ENCODE assay signal across 13 cellular contexts in the genomic region with DNA sequence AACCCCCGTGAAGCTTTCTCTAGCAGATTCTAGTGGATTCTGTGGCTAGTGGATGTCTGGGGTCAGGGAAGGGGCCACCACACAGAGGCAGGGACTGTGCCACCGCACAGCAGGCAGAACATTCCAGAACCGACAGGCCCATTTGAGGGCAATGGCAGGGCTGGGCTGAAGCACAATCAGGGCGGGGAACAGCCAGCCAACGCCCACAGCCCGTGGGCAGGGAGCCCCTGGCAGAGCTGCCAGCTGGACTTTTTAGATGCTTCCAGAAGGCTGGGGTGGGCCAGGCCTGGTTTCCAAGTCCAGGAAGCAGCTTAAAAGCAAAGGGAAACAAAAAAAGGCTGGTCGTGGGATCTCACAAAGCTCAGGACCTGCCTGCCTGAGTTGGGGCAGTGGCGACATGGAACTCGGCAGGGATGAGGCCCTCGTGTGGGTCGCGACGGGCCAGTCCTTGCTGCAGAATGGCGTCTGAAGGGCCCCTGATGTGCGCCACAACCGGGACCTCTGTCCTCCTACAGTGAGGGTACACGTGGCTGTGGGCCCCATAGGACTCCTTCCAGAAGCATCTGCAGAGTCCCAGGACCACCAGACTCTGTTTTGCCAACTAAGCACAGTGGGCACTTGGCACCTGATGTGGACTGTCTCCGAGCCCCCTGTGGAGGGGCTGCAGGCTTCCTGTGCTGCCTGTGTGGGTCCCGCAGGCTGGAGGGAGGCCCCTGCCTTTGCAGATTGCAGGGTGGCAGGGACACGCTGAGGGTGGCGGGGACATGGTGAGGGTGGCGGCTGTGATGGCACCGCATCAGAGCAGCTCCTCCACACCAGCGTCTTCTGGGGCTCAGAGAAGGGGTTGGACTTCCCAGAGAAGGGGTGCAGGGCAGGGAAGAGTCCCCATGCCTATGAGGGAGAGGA. TPM values are rescaled to one million over a fixed set of nuclear protein-coding genes. Genes with fewer than 3 reads are reported as not detected.
DNase-seq lines count a peak whose midpoint lies in the region; ATAC-seq and TF ChIP-seq lines count a peak whose summit lies in the region.
"Had no signal": no experiment of that assay in that cellular context is flagged by ENCODE, and none has a peak within 500 bp of the region (broad histone marks: within the 10 kb centered on the region; RNA-seq: fewer than 3 reads in every experiment).

No MANE protein-coding gene starts in this region.

- WGBS in gastroesophageal sphincter (ENCODE audit: low coverage in 1 of 2), 2 donors: 27 to 100% methylated on average over 2 to 3 of the region's 24 CpGs

- H3K27me3 ChIP-seq in gastroesophageal sphincter (no peaks in the 10 kb centered on the region), neural progenitor cell (no peaks in the 10 kb centered on the region), thoracic aorta (replicated peaks; ENCODE audit: insufficient read depth) (no peaks in the 10 kb centered on the region)

- no peak for TF ChIP-seq CTCF in gastroesophageal sphincter (IDR thresholded peaks at IDR 0.05)
- no peak for TF ChIP-seq CTCF in neural progenitor cell (IDR thresholded peaks at IDR 0.05)
- no peak for TF ChIP-seq CTCF in thoracic aorta (IDR thresholded peaks at IDR 0.05)

- peaks cover 6% of the 10 kb centered on the region for H3K27me3 Mint-ChIP-seq in neural progenitor cell (ENCODE audit: insufficient read depth, low read depth)
- H3K27me3 Mint-ChIP-seq: activated naive CD8-positive, alpha-beta T cell treated with anti-CD3 and anti-CD28 coated beads, Interleukin-2, amount 10 ng/mL, durations not matched to agents 7 days and 5 days; stimulated activated memory B cell treated with anti-CD40 and anti-IgM and Interleukin-4, amounts not matched to agents 10 μg/mL and 1 μg/mL and 100 μg/mL, for 72 hours had no signal

- peaks cover 17% of the 10 kb centered on the region for H3K4me1 Mint-ChIP-seq in neural progenitor cell

- H3F3A ChIP-seq in neural progenitor cell (ENCODE audit: low read depth): no peaks in the 10 kb centered on the region

- H3K4me1 ChIP-seq in gastroesophageal sphincter (peaks cover 9 to 100% (median 46%) of the 10 kb centered on the region in 3 donors), neural progenitor cell (no peaks in the 10 kb centered on the region), thoracic aorta (ENCODE audit: control insufficient read depth in 1 of 2, low read depth in 2 of 2) (peaks cover 22 to 76% of the 10 kb centered on the region in 2 donors)
- H3K4me1 ChIP-seq: Caco-2 had no signal

- no peak overlapping the region for H3K4me2 ChIP-seq in neural progenitor cell

- H3K27ac ChIP-seq in angular gyrus (ENCODE audit: low read depth, low read length): peak overlapping the region; percentile 96
- peak overlapping the region; percentile 75 to 98 (median 88) for H3K27ac ChIP-seq in gastroesophageal sphincter
- H3K27ac ChIP-seq in neural progenitor cell: no peak overlapping the region
- peak overlapping the region; percentile 91 for H3K27ac ChIP-seq in thoracic aorta

- H3K36me3 Mint-ChIP-seq in neural progenitor cell: no peaks in the 10 kb centered on the region
- H3K36me3 Mint-ChIP-seq: activated naive CD8-positive, alpha-beta T cell treated with anti-CD3 and anti-CD28 coated beads, Interleukin-2, amount 10 ng/mL, durations not matched to agents 7 days and 5 days; stimulated activated memory B cell treated with anti-CD40 and anti-IgM and Interleukin-4, amounts not matched to agents 10 μg/mL and 1 μg/mL and 100 μg/mL, for 72 hours had no signal

- H3K9me3 ChIP-seq in gastroesophageal sphincter (no peaks in the 10 kb centered on the region), neural progenitor cell (ENCODE audit: low read depth) (no peaks in the 10 kb centered on the region), thoracic aorta (no peaks in the 10 kb centered on the region)
- H3K9me3 ChIP-seq: Caco-2 had no signal

- H3K9ac ChIP-seq in neural progenitor cell: no peak overlapping the region

- H4K20me1 ChIP-seq in neural progenitor cell (ENCODE audit: low read depth): peaks cover 70% of the 10 kb centered on the region

- H3K79me2 ChIP-seq in neural progenitor cell (ENCODE audit: low read depth): peaks cover 65% of the 10 kb centered on the region

- DNase-seq in neural progenitor cell (ENCODE audit: low spot score): no peak
- no peak for DNase-seq in thoracic aorta (ENCODE audit: low spot score)
- DNase-seq: activated CD8-positive, alpha-beta T cell treated with anti-CD3 and anti-CD28 coated beads, Interleukin-2, amount 10 ng/mL, durations not matched to agents 7 days and 5 days; activated naive CD8-positive, alpha-beta T cell treated with anti-CD3 and anti-CD28 coated beads, Interleukin-2, amount 10 ng/mL, durations not matched to agents 7 days and 5 days; Caco-2; NCI-H1930 had no signal

- TF ChIP-seq POLR2A in gastroesophageal sphincter (IDR thresholded peaks at IDR 0.05): no peak

- H3K4me3 Mint-ChIP-seq in neural progenitor cell: no peak overlapping the region
- H3K4me3 Mint-ChIP-seq: activated CD8-positive, alpha-beta T cell treated with anti-CD3 and anti-CD28 coated beads, Interleukin-2, amount 10 ng/mL, durations not matched to agents 7 days and 5 days; activated naive CD8-positive, alpha-beta T cell treated with anti-CD3 and anti-CD28 coated beads, Interleukin-2, amount 10 ng/mL, durations not matched to agents 7 days and 5 days; stimulated activated memory B cell treated with anti-CD40 and anti-IgM and Interleukin-4, amounts not matched to agents 10 μg/mL and 1 μg/mL and 100 μg/mL, for 72 hours had no signal

- peak overlapping the region in 1 of 2 donors; percentile 18 for H3K4me3 ChIP-seq in gastroesophageal sphincter
- no peak overlapping the region for H3K4me3 ChIP-seq in neural progenitor cell
- H3K4me3 ChIP-seq in thoracic aorta: peak overlapping the region; percentile 53

- TF ChIP-seq EP300 in gastroesophageal sphincter (IDR thresholded peaks at IDR 0.05): no peak

- peak overlapping the region; percentile 78 for H3K27ac Mint-ChIP-seq in neural progenitor cell
- H3K27ac Mint-ChIP-seq: activated CD8-positive, alpha-beta T cell treated with anti-CD3 and anti-CD28 coated beads, Interleukin-2, amount 10 ng/mL, durations not matched to agents 7 days and 5 days; activated naive CD8-positive, alpha-beta T cell treated with anti-CD3 and anti-CD28 coated beads, Interleukin-2, amount 10 ng/mL, durations not matched to agents 7 days and 5 days; stimulated activated memory B cell treated with anti-CD40 and anti-IgM and Interleukin-4, amounts not matched to agents 10 μg/mL and 1 μg/mL and 100 μg/mL, for 72 hours had no signal

- H3K36me3 ChIP-seq in gastroesophageal sphincter: peaks cover 0 to 36% of the 10 kb centered on the region in 2 donors
- no peaks in the 10 kb centered on the region for H3K36me3 ChIP-seq in neural progenitor cell
- H3K36me3 ChIP-seq in thoracic aorta: peaks cover 6% of the 10 kb centered on the region

- ATAC-seq in gastroesophageal sphincter: peak; percentile 50
- ATAC-seq in thoracic aorta (ENCODE audit: insufficient number of reproducible peaks, low FRiP score, low read depth): peak; percentile 44
- no peak for ATAC-seq in GM19397 (IDR thresholded peaks at IDR 0.05; ENCODE audit: unreplicated experiment)
- no peak for ATAC-seq in GM18907 (IDR thresholded peaks at IDR 0.05; ENCODE audit: unreplicated experiment)
- no peak for ATAC-seq in GM18858 (IDR thresholded peaks at IDR 0.05; ENCODE audit: unreplicated experiment)
- ATAC-seq in GM21825 (IDR thresholded peaks at IDR 0.05; ENCODE audit: unreplicated experiment): no peak
- ATAC-seq: activated CD8-positive, alpha-beta T cell treated with anti-CD3 and anti-CD28 coated beads, Interleukin-2, amount 10 ng/mL, durations not matched to agents 7 days and 5 days had no signal

- no peaks in the 10 kb centered on the region for H3K9me3 Mint-ChIP-seq in neural progenitor cell
- H3K9me3 Mint-ChIP-seq: activated naive CD8-positive, alpha-beta T cell treated with anti-CD3 and anti-CD28 coated beads, Interleukin-2, amount 10 ng/mL, durations not matched to agents 7 days and 5 days; stimulated activated memory B cell treated with anti-CD40 and anti-IgM and Interleukin-4, amounts not matched to agents 10 μg/mL and 1 μg/mL and 100 μg/mL, for 72 hours had no signal

- H2AFZ ChIP-seq in neural progenitor cell (replicated peaks): no peak overlapping the region

RNA-seq across cellular contexts. Expression of a gene that starts 7.8 kb away (rescaled TPM):
- total RNA-seq in gastroesophageal sphincter (100 to 1,000 TPM; 128 to 268 (median 205) TPM), neural progenitor cell (ENCODE audit: low replicate concordance) (46.2 and 53.2 TPM in 2 replicates), thoracic aorta (100 to 1,000 TPM in 1 of 2 donors, 10 to 100 TPM in 1; 97.1 to 159 TPM)

RNA-seq across cellular contexts. Expression of a gene that starts 8.2 kb away (rescaled TPM):
- total RNA-seq in gastroesophageal sphincter: 1 to 10 TPM; 1.2 to 7.8 (median 3.6) TPM
- 59.7 and 60.2 TPM in 2 replicates for total RNA-seq in neural progenitor cell (ENCODE audit: low replicate concordance)
- total RNA-seq in thoracic aorta: 10 to 100 TPM in 1 of 2 donors, 1 to 10 TPM in 1; 8.4 to 18.5 TPM

Comparison
In these comparisons a context has a peak if more than half of its experiments do, and no peak if none do; other contexts are left out.
1. ATAC-seq: peak in gastroesophageal sphincter (single experiment) and thoracic aorta (single experiment); none in GM19397 (single experiment), GM18907 (single experiment), GM18858 (single experiment) and GM21825 (single experiment).